Comparison of ENCODE assay signal across 1 cellular context in genomic region chr19:32971715-32972540, GRCh38.
TF ChIP-seq lines count a peak whose summit lies in the region.

Gene CEP89 (minus strand): TSS chr19:32971958. CDS start chr19:32971874, 84 bp downstream.
A gene with protein sequence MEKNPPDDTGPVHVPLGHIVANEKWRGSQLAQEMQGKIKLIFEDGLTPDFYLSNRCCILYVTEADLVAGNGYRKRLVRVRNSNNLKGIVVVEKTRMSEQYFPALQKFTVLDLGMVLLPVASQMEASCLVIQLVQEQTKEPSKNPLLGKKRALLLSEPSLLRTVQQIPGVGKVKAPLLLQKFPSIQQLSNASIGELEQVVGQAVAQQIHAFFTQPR (plus strand): TSS chr19:32972242. CDS start chr19:32973197, 955 bp downstream.

TF ChIP-seq in K562, 482 proteins besides CTCF, POLR2A, EP300 and RAD21 (continued from another document and continues in another):
- TF ChIP-seq PRDM10 (IDR thresholded peaks at IDR 0.05; ENCODE audit: partially characterized antibody) (peak; percentile 76), TEAD1 (CRISPR knock-in tag; IDR thresholded peaks at IDR 0.05) (0 out of 4 replicates have a peak, but pooled peaks of 1 of the 2 experiments have one; percentile 20), ZNF232 (CRISPR knock-in tag; IDR thresholded peaks at IDR 0.05) (no peak), MCM3 (IDR thresholded peaks at IDR 0.05) (no peak), DNMT1 (IDR thresholded peaks at IDR 0.05) (no peak), ESRRA (IDR thresholded peaks at IDR 0.05; ENCODE audit: borderline replicate concordance, low read depth) (peak; percentile 43; the same call in 1 of the 2 replicates), CBX8 (IDR thresholded peaks at IDR 0.05; ENCODE audit: borderline replicate concordance, extremely low read depth, low read depth, low read length, poor library complexity, severe bottlenecking) (no peak), RBM22 (IDR thresholded peaks at IDR 0.05; ENCODE audit: low read depth, low read length, poor library complexity, severe bottlenecking) (peak; percentile 44), DEAF1 (CRISPR knock-in tag; IDR thresholded peaks at IDR 0.05) (no peak), TAF7 (tag; IDR thresholded peaks at IDR 0.05) (peak; percentile 73; the same call in 1 of the 2 replicates), ZBTB26 (CRISPR knock-in tag; IDR thresholded peaks at IDR 0.05) (no peak), KLF10 (CRISPR knock-in tag; IDR thresholded peaks at IDR 0.05) (no peak), IRF2 (CRISPR knock-in tag; IDR thresholded peaks at IDR 0.05) (no peak), GTF2E2 (tag; IDR thresholded peaks at IDR 0.05) (peak; percentile 36; the same call in 1 of the 2 replicates), CAMTA2 (CRISPR knock-in tag; conservative IDR thresholded peaks at IDR 0.05) (0 out of 2 replicates have a peak, but pooled peaks have one; percentile 42), SP2 (IDR thresholded peaks at IDR 0.05; ENCODE audit: extremely low read depth, low read depth, low read length, poor library complexity, severe bottlenecking) (peak; percentile 82), NR2C1 (IDR thresholded peaks at IDR 0.05) (peak; percentile 92), NR2C1 (tag; IDR thresholded peaks at IDR 0.05) (peak; percentile 90), ZNF79 (CRISPR knock-in tag; IDR thresholded peaks at IDR 0.05; ENCODE audit: low read depth) (no peak), MYC (IDR thresholded peaks at IDR 0.05; ENCODE audit: low read depth, low read length) (peak; percentile 65; the same call in 1 of the 2 replicates), MYC (CRISPR knock-in tag; IDR thresholded peaks at IDR 0.05; ENCODE audit: borderline replicate concordance, low read depth) (no peak), JUN (IDR thresholded peaks at IDR 0.05; ENCODE audit: borderline replicate concordance, low read depth, low read length) (no peak), JUN (CRISPR knock-in tag; IDR thresholded peaks at IDR 0.05; ENCODE audit: borderline replicate concordance) (no peak), SMARCC2 (IDR thresholded peaks at IDR 0.05; ENCODE audit: low read depth) (no peak), ETV5 (CRISPR knock-in tag; IDR thresholded peaks at IDR 0.05; ENCODE audit: low read depth) (no peak), CGGBP1 (CRISPR knock-in tag; IDR thresholded peaks at IDR 0.05) (no peak), ZBTB12 (CRISPR knock-in tag; IDR thresholded peaks at IDR 0.05) (peak; percentile 74; the same call in 1 of the 2 replicates), ZNF212 (CRISPR knock-in tag; IDR thresholded peaks at IDR 0.05) (no peak), RNF2 (IDR thresholded peaks at IDR 0.05) (0 out of 2 replicates have a peak, but pooled peaks have one; percentile 48), SIN3B (IDR thresholded peaks at IDR 0.05; ENCODE audit: low read depth) (peak; percentile 75), NBN (IDR thresholded peaks at IDR 0.05; ENCODE audit: low read depth) (no peak), ELF4 (CRISPR knock-in tag; IDR thresholded peaks at IDR 0.05) (peak; percentile 68; the same call in 1 of the 2 replicates), ERF (CRISPR knock-in tag; IDR thresholded peaks at IDR 0.05) (no peak), POLR2AphosphoS5 (IDR thresholded peaks at IDR 0.05; ENCODE audit: control insufficient read depth, insufficient read depth, low read depth, low read length) (peak; percentile 76; the same call in 1 of the 2 replicates), ZNF121 (CRISPR knock-in tag; conservative IDR thresholded peaks at IDR 0.05) (peak; percentile 37), BHLHE40 (IDR thresholded peaks at IDR 0.05; ENCODE audit: low read length) (peak; percentile 54), ZNF324 (CRISPR knock-in tag; IDR thresholded peaks at IDR 0.05) (no peak)
- TF ChIP-seq, protein P1, sequence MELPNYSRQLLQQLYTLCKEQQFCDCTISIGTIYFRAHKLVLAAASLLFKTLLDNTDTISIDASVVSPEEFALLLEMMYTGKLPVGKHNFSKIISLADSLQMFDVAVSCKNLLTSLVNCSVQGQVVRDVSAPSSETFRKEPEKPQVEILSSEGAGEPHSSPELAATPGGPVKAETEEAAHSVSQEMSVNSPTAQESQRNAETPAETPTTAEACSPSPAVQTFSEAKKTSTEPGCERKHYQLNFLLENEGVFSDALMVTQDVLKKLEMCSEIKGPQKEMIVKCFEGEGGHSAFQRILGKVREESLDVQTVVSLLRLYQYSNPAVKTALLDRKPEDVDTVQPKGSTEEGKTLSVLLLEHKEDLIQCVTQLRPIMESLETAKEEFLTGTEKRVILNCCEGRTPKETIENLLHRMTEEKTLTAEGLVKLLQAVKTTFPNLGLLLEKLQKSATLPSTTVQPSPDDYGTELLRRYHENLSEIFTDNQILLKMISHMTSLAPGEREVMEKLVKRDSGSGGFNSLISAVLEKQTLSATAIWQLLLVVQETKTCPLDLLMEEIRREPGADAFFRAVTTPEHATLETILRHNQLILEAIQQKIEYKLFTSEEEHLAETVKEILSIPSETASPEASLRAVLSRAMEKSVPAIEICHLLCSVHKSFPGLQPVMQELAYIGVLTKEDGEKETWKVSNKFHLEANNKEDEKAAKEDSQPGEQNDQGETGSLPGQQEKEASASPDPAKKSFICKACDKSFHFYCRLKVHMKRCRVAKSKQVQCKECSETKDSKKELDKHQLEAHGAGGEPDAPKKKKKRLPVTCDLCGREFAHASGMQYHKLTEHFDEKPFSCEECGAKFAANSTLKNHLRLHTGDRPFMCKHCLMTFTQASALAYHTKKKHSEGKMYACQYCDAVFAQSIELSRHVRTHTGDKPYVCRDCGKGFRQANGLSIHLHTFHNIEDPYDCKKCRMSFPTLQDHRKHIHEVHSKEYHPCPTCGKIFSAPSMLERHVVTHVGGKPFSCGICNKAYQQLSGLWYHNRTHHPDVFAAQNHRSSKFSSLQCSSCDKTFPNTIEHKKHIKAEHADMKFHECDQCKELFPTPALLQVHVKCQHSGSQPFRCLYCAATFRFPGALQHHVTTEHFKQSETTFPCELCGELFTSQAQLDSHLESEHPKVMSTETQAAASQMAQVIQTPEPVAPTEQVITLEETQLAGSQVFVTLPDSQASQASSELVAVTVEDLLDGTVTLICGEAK (IDR thresholded peaks at IDR 0.05): peak; percentile 90
- TF ChIP-seq, protein P1 (CRISPR knock-in tag; IDR thresholded peaks at IDR 0.05): no peak
- TF ChIP-seq, protein P2, sequence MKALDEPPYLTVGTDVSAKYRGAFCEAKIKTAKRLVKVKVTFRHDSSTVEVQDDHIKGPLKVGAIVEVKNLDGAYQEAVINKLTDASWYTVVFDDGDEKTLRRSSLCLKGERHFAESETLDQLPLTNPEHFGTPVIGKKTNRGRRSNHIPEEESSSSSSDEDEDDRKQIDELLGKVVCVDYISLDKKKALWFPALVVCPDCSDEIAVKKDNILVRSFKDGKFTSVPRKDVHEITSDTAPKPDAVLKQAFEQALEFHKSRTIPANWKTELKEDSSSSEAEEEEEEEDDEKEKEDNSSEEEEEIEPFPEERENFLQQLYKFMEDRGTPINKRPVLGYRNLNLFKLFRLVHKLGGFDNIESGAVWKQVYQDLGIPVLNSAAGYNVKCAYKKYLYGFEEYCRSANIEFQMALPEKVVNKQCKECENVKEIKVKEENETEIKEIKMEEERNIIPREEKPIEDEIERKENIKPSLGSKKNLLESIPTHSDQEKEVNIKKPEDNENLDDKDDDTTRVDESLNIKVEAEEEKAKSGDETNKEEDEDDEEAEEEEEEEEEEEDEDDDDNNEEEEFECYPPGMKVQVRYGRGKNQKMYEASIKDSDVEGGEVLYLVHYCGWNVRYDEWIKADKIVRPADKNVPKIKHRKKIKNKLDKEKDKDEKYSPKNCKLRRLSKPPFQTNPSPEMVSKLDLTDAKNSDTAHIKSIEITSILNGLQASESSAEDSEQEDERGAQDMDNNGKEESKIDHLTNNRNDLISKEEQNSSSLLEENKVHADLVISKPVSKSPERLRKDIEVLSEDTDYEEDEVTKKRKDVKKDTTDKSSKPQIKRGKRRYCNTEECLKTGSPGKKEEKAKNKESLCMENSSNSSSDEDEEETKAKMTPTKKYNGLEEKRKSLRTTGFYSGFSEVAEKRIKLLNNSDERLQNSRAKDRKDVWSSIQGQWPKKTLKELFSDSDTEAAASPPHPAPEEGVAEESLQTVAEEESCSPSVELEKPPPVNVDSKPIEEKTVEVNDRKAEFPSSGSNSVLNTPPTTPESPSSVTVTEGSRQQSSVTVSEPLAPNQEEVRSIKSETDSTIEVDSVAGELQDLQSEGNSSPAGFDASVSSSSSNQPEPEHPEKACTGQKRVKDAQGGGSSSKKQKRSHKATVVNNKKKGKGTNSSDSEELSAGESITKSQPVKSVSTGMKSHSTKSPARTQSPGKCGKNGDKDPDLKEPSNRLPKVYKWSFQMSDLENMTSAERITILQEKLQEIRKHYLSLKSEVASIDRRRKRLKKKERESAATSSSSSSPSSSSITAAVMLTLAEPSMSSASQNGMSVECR (CRISPR knock-in tag; IDR thresholded peaks at IDR 0.05): peak; percentile 59; the same call in 1 of the 2 replicates
